Comparison of ENCODE assay signal across 8 cellular contexts in the genomic region with DNA sequence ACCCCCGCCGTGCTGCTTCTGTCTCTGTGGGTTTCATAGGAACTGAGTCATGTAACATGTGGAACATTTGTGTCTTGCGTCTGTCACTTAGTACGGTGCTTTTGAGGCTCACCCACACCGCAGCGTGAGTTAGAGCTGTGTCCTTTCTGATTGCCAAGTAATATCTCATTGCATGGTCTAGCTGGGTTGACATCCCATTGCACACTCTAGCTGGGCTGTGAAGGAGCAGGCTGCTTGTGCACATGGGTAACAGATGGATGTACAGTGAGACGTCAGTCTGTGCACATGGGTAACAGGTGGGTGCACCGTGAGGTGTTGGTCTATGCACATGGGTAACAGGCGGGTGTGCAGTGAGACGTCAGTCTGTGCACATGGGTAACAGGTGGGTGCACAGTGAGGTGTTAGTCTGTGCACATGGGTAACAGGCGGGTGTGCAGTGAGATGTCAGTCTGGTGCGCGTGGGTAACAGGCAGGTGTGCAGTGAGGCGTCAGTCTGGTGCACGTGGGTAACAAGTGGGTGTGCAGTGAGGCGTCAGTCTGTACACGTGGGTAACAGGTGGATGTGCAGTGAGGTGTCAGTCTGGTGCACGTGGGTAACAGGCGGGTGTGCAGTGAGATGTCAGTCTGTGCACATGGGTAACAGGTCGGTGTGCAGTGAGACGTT. TPM values are rescaled to one million over a fixed set of nuclear protein-coding genes. Genes with fewer than 3 reads are reported as not detected.
DNase-seq lines count a peak whose midpoint lies in the region; ATAC-seq and TF ChIP-seq lines count a peak whose summit lies in the region.
"Not testable (repeated sequence)": the region's sequence is repeated elsewhere in the genome, so short reads cannot be mapped to it uniquely, and the experiment has no call there.

No MANE protein-coding gene starts in this region.

- peaks cover 9 to 32% (median 13%) of the 10 kb centered on the region in 3 donors for H3K4me1 Mint-ChIP-seq in CD8-positive, alpha-beta memory T cell
- H3K4me1 Mint-ChIP-seq in activated CD4-positive, alpha-beta T cell treated with anti-CD3 and anti-CD28 coated beads, Interleukin-2, amount 10 ng/mL, durations not matched to agents 7 days and 5 days = peaks cover 31% of the 10 kb centered on the region

- H3K36me3 ChIP-seq in CD8-positive, alpha-beta memory T cell (ENCODE audit: insufficient read depth, low read length); lung (ENCODE audit: control insufficient read depth in 2 of 2, insufficient read depth in 2 of 2, low read length in 2 of 2): not testable (repeated sequence)

- not testable (repeated sequence) for H3K4me3 ChIP-seq in CD8-positive, alpha-beta memory T cell (ENCODE audit: low read length); HL-60 (replicated peaks; ENCODE audit: insufficient read depth, low read length); lung

- H3K36me3 Mint-ChIP-seq in CD8-positive, alpha-beta memory T cell; activated CD4-positive, alpha-beta T cell treated with anti-CD3 and anti-CD28 coated beads, Interleukin-2, amount 10 ng/mL, durations not matched to agents 7 days and 5 days (ENCODE audit: low read depth); activated naive CD4-positive, alpha-beta T cell treated with anti-CD3 and anti-CD28 coated beads, Interleukin-2, amount 50 U/mL, for 72 hours: not testable (repeated sequence)

- not testable (repeated sequence) for H3K27ac ChIP-seq in CD8-positive, alpha-beta memory T cell (ENCODE audit: low read depth, low read length); lung (ENCODE audit: low read depth in 1 of 2, low read length in 1 of 2)
- H3K27ac ChIP-seq in HL-60 (replicated peaks) = peak overlapping the region; percentile 66

- TF ChIP-seq CTCF in HL-60 (IDR thresholded peaks at IDR 0.05; ENCODE audit: insufficient read depth, low read length); lung (IDR thresholded peaks at IDR 0.05; ENCODE audit: control extremely low read depth, extremely low read depth): not testable (repeated sequence)

- POLR2A ChIA-PET in CD8-positive, alpha-beta memory T cell (lab: Charles Lee); activated CD4-positive, alpha-beta T cell treated with anti-CD3 and anti-CD28 coated beads, Interleukin-2, amount 10 ng/mL, durations not matched to agents 7 days and 5 days (lab: Charles Lee): not testable (repeated sequence)

- not testable (repeated sequence) for H3K9me3 ChIP-seq in CD8-positive, alpha-beta memory T cell (ENCODE audit: low read length); lung (ENCODE audit: control insufficient read depth in 2 of 2, insufficient read depth in 1 of 2, low read length in 1 of 2)

- not testable (repeated sequence) for H3K9me3 Mint-ChIP-seq in CD8-positive, alpha-beta memory T cell; activated CD4-positive, alpha-beta T cell treated with anti-CD3 and anti-CD28 coated beads, Interleukin-2, amount 10 ng/mL, durations not matched to agents 7 days and 5 days; activated naive CD4-positive, alpha-beta T cell treated with anti-CD3 and anti-CD28 coated beads, Interleukin-2, amount 50 U/mL, for 72 hours

- peak; percentile 38 to 89 (median 54) for DNase-seq in CD8-positive, alpha-beta memory T cell
- DNase-seq in HL-60 (ENCODE audit: low read depth in 1 of 2, low spot score in 1 of 2) = peak; percentile 43 to 85
- peak; percentile 69 for DNase-seq in activated CD4-positive, alpha-beta T cell treated with anti-CD3 and anti-CD28 coated beads, Interleukin-2, amount 10 ng/mL, durations not matched to agents 7 days and 5 days
- DNase-seq in activated naive CD4-positive, alpha-beta T cell treated with anti-CD3 and anti-CD28 coated beads, Interleukin-2, amount 50 U/mL, for 72 hours (ENCODE audit: low spot score in 2 of 2) = peak; percentile 69 to 86
- DNase-seq in lung (ENCODE audit: low spot score) = not testable (repeated sequence)
- DNase-seq in stimulated activated CD8-positive, alpha-beta memory T cell treated with anti-CD3 and anti-CD28 coated beads, Interleukin-15, amount 100 ng/mL, for 4 hours (ENCODE audit: low read depth in 2 of 2) = peak; percentile 60 to 61

- H3K27me3 Mint-ChIP-seq in CD8-positive, alpha-beta memory T cell; activated CD4-positive, alpha-beta T cell treated with anti-CD3 and anti-CD28 coated beads, Interleukin-2, amount 10 ng/mL, durations not matched to agents 7 days and 5 days: not testable (repeated sequence)

- 52 to 68% methylated on average over 19 to 20 of the region's 21 CpGs for WGBS in lung, 2 donors

- peak overlapping the region; percentile 46 to 82 (median 67) for H3K4me3 Mint-ChIP-seq in CD8-positive, alpha-beta memory T cell
- peak overlapping the region; percentile 3 for H3K4me3 Mint-ChIP-seq in activated CD4-positive, alpha-beta T cell treated with anti-CD3 and anti-CD28 coated beads, Interleukin-2, amount 10 ng/mL, durations not matched to agents 7 days and 5 days

- not testable (repeated sequence) for H3K27me3 ChIP-seq in CD8-positive, alpha-beta memory T cell (ENCODE audit: insufficient read depth, low read length, poor library complexity, severe bottlenecking); HL-60 (ENCODE audit: insufficient read depth, poor library complexity, severe bottlenecking); lung (ENCODE audit: control insufficient read depth, insufficient read depth)

- H3K4me1 ChIP-seq in CD8-positive, alpha-beta memory T cell (ENCODE audit: insufficient read depth, low read length); lung (ENCODE audit: control insufficient read depth in 2 of 2, insufficient read depth in 2 of 2, low read length in 2 of 2): not testable (repeated sequence)

- CTCF ChIA-PET in CD8-positive, alpha-beta memory T cell (lab: Charles Lee); activated CD4-positive, alpha-beta T cell treated with anti-CD3 and anti-CD28 coated beads, Interleukin-2, amount 10 ng/mL, durations not matched to agents 7 days and 5 days (lab: Charles Lee): not testable (repeated sequence)

- peak; percentile 56 for ATAC-seq in GM19397 (IDR thresholded peaks at IDR 0.05; ENCODE audit: unreplicated experiment)
- ATAC-seq in HG02852 (IDR thresholded peaks at IDR 0.05; ENCODE audit: unreplicated experiment) = peak; percentile 71
- ATAC-seq in activated naive CD4-positive, alpha-beta T cell treated with anti-CD3 and anti-CD28 coated beads, Interleukin-2, amount 50 U/mL, for 72 hours = peak; percentile 99
- ATAC-seq in lung (ENCODE audit: insufficient read depth, low FRiP score) = peak; percentile 28

- peak overlapping the region; percentile 85 to 97 (median 94) for H3K27ac Mint-ChIP-seq in CD8-positive, alpha-beta memory T cell
- peak overlapping the region; percentile 68 for H3K27ac Mint-ChIP-seq in activated CD4-positive, alpha-beta T cell treated with anti-CD3 and anti-CD28 coated beads, Interleukin-2, amount 10 ng/mL, durations not matched to agents 7 days and 5 days
- peak overlapping the region; percentile 3 to 74 for H3K27ac Mint-ChIP-seq in activated naive CD4-positive, alpha-beta T cell treated with anti-CD3 and anti-CD28 coated beads, Interleukin-2, amount 50 U/mL, for 72 hours

RNA-seq across cellular contexts. Expression of a gene that starts 58.5 kb away (rescaled TPM):
- total RNA-seq in CD8-positive, alpha-beta memory T cell = 10 to 100 TPM; 73.8 to 74.2 TPM
- polyA plus RNA-seq in CD8-positive, alpha-beta memory T cell = 120 TPM
- total RNA-seq in activated CD4-positive, alpha-beta T cell treated with anti-CD3 and anti-CD28 coated beads, Interleukin-2, amount 10 ng/mL, durations not matched to agents 7 days and 5 days = 10 to 100 TPM; 82.1 to 87.1 TPM
- total RNA-seq in activated naive CD4-positive, alpha-beta T cell treated with anti-CD3 and anti-CD28 coated beads, Interleukin-2, amount 50 U/mL, for 72 hours = 100 to 1,000 TPM in 1 of 2 donors, 10 to 100 TPM in 1; 92.2 to 117 TPM
- total RNA-seq in lung = 100 to 1,000 TPM in 1 of 2 donors, 10 to 100 TPM in 1; 62.8 to 127 TPM
- polyA plus RNA-seq in lung = 10 to 100 TPM; 26.6 to 93.4 TPM

Comparison
In these comparisons a context has a peak if more than half of its experiments do, and no peak if none do; other contexts are left out.
1. H3K27ac Mint-ChIP-seq: peak in every context shown above with its lines; median percentile 94 in CD8-positive, alpha-beta memory T cell; 68 in activated CD4-positive, alpha-beta T cell treated with anti-CD3 and anti-CD28 coated beads, Interleukin-2, amount 10 ng/mL, durations not matched to agents 7 days and 5 days; 38 in activated naive CD4-positive, alpha-beta T cell treated with anti-CD3 and anti-CD28 coated beads, Interleukin-2, amount 50 U/mL, for 72 hours.
2. ATAC-seq: peak in every context shown above with its lines; median percentile 99 in activated naive CD4-positive, alpha-beta T cell treated with anti-CD3 and anti-CD28 coated beads, Interleukin-2, amount 50 U/mL, for 72 hours; 71 in HG02852; 56 in GM19397; 28 in lung.